Comparison of ENCODE assay signal across 8 cellular contexts in genomic region chr16:29863669-29863984, GRCh38. TPM values are rescaled to one million over a fixed set of nuclear protein-coding genes. Genes with fewer than 3 reads are reported as not detected.
DNase-seq lines count a peak whose midpoint lies in the region; FAIRE-seq and TF ChIP-seq lines count a peak whose summit lies in the region.

No MANE protein-coding gene starts in this region.

- peaks cover 6% of the 10 kb centered on the region for H3K79me2 ChIP-seq in neural cell (replicated peaks; ENCODE audit: insufficient read depth, low read length)

- H2AFZ ChIP-seq in neural cell (ENCODE audit: low read depth, low read length), result no peak overlapping the region

- H3K27me3 ChIP-seq in BLaER1 (no peaks in the 10 kb centered on the region), neural cell (ENCODE audit: insufficient read depth, low read depth, low read length) (no peaks in the 10 kb centered on the region)

- H3K36me3 ChIP-seq in BLaER1 (peaks cover 29% of the 10 kb centered on the region), neural cell (ENCODE audit: insufficient read depth, low read length) (no peaks in the 10 kb centered on the region)

- DNase-seq in LNCaP clone FGC (ENCODE audit: low read depth), result no peak
- no peak for DNase-seq in coronary artery (ENCODE audit: low spot score)
- no peak for DNase-seq in NCI-H2081 treated with DMSO at 0.1 percent for 48 hours (lab: John Stamatoyannopoulos, UW)
- DNase-seq in DMS79 treated with DMSO at 0.1 percent for 48 hours (lab: John Stamatoyannopoulos, UW), result no peak
- no peak for DNase-seq in stimulated activated naive CD4-positive, alpha-beta T cell (lab: John Stamatoyannopoulos, UW)
- DNase-seq in H54 (ENCODE audit: insufficient read length, low spot score), result no peak

- H3K4me3 ChIP-seq in BLaER1 (no peak overlapping the region), LNCaP clone FGC (ENCODE audit: low read depth, low read length) (peak overlapping the region; percentile 89), coronary artery (peak overlapping the region; percentile 91), neural cell (ENCODE audit: low read length) (peak overlapping the region; percentile 90)

- H3K9ac ChIP-seq in BLaER1, result peak overlapping the region; percentile 95; the same call in 1 of the 2 replicates
- no peak overlapping the region for H3K9ac ChIP-seq in neural cell (ENCODE audit: low read length)

- H3K27ac ChIP-seq in BLaER1, result peak overlapping the region; percentile 99
- H3K27ac ChIP-seq in coronary artery, result peak overlapping the region; percentile 82 to 85
- H3K27ac ChIP-seq in neural cell (ENCODE audit: low read length), result peak overlapping the region; percentile 82

- TF ChIP-seq POLR2A in H54 (IDR thresholded peaks at IDR 0.05; ENCODE audit: low read depth, low read length), result no peak

- no peak for TF ChIP-seq EP300 in neural cell (conservative IDR thresholded peaks at IDR 0.05; ENCODE audit: poor library complexity, severe bottlenecking)

- no peak for FAIRE-seq in H54 (lab: Jason Lieb, UNC)

- no peaks in the 10 kb centered on the region for H3F3A ChIP-seq in neural cell (ENCODE audit: insufficient read depth, low read length, poor library complexity, severe bottlenecking)

- peaks cover 21% of the 10 kb centered on the region for H3K4me1 ChIP-seq in BLaER1

- TF ChIP-seq CTCF in LNCaP clone FGC (IDR thresholded peaks at IDR 0.05; ENCODE audit: control insufficient read depth, extremely low read depth, insufficient read depth) (no peak), coronary artery (IDR thresholded peaks at IDR 0.05) (peak; percentile 1), neural cell (IDR thresholded peaks at IDR 0.05; ENCODE audit: poor library complexity, severe bottlenecking) (no peak)

- H3K9me3 ChIP-seq in BLaER1 (no peaks in the 10 kb centered on the region), neural cell (ENCODE audit: low read length) (no peaks in the 10 kb centered on the region)

- peak overlapping the region; percentile 94 for H3K4me2 ChIP-seq in BLaER1
- H3K4me2 ChIP-seq in neural cell (ENCODE audit: low read length), result no peak overlapping the region

- no peak for TF ChIP-seq RAD21 in neural cell (conservative IDR thresholded peaks at IDR 0.05)

- peaks cover 17% of the 10 kb centered on the region; the same call in 1 of the 2 replicates for H4K20me1 ChIP-seq in BLaER1
- no peaks in the 10 kb centered on the region for H4K20me1 ChIP-seq in neural cell (ENCODE audit: insufficient read depth)

- H3K9me2 ChIP-seq in neural cell (ENCODE audit: insufficient read depth, low read length), result no peaks in the 10 kb centered on the region

TF ChIP-seq in neural cell, 6 proteins besides CTCF, POLR2A, EP300 and RAD21:
- TF ChIP-seq EZH2 (IDR thresholded peaks at IDR 0.05; ENCODE audit: borderline replicate concordance, insufficient read depth, low read length, poor library complexity, severe bottlenecking) (no peak), SMC3 (conservative IDR thresholded peaks at IDR 0.05; ENCODE audit: poor library complexity) (peak; percentile 14)

RNA-seq across cellular contexts. Expression of gene CDIPT, which starts 0.6 kb away (rescaled TPM):
- polyA plus RNA-seq in neural cell, result 92.6 and 95.6 TPM in 2 replicates
- 63.4 and 72.3 TPM in 2 replicates for polyA minus RNA-seq in neural cell

RNA-seq across cellular contexts. Expression of gene SEZ6L2, which starts 35.7 kb away (rescaled TPM):
- 48.8 and 52.7 TPM in 2 replicates for polyA plus RNA-seq in neural cell
- 68.6 and 76.7 TPM in 2 replicates for polyA minus RNA-seq in neural cell

RNA-seq across cellular contexts. Expression of gene ASPHD1, which starts 36.7 kb away (rescaled TPM):
- 38.9 and 48.2 TPM in 2 replicates for polyA plus RNA-seq in neural cell
- polyA minus RNA-seq in neural cell, result 23.2 and 30.2 TPM in 2 replicates

RNA-seq across cellular contexts. Expression of gene MVP, which starts 43.4 kb away (rescaled TPM):
- 2.5 and 5.7 TPM in 2 replicates for polyA plus RNA-seq in neural cell
- 2.1 and 3.2 TPM in 2 replicates for polyA minus RNA-seq in neural cell

RNA-seq across cellular contexts. Expression of gene PAGR1, which starts 47.7 kb away (rescaled TPM):
- polyA plus RNA-seq in neural cell, result 86.8 and 88.7 TPM in 2 replicates
- polyA minus RNA-seq in neural cell, result 21.9 and 24.0 TPM in 2 replicates
